ENCODE assay signal across 25 cellular contexts in genomic region chr6:111983197-111983596, GRCh38.
A peak's percentile ranks its signal among the peaks of the same experiment; 100 is the strongest.
DNase-seq lines count a peak whose midpoint lies in the region; TF ChIP-seq lines count a peak whose summit lies in the region.
"Had no signal": no experiment of that assay in that cellular context is flagged by ENCODE, and none has a peak within 500 bp of the region (broad histone marks: within the 10 kb centered on the region; RNA-seq: fewer than 3 reads in every experiment).

No MANE protein-coding gene starts in this region.

- peaks cover 5% of the 10 kb centered on the region for H3K36me3 Mint-ChIP-seq in activated naive CD4-positive, alpha-beta T cell treated with anti-CD3 and anti-CD28 coated beads, Interleukin-2, amount 50 U/mL, for 24 hours

- peak overlapping the region; percentile 43 for H3K4me3 Mint-ChIP-seq in activated naive CD4-positive, alpha-beta T cell treated with anti-CD3 and anti-CD28 coated beads, Interleukin-2, amount 50 U/mL, for 24 hours
- H3K4me3 Mint-ChIP-seq: T-helper 1 cell treated with Interleukin-12 subunit alpha and Interleukin-12 subunit beta and Interleukin-4 antibody, amounts not matched to agents 30 μg/mL and 1 μg/mL, for 36 hours had no signal

- TF ChIP-seq CTCF in NB4 (IDR thresholded peaks at IDR 0.05; ENCODE audit: low read depth, low read length): no peak
- no peak for TF ChIP-seq CTCF in thyroid gland (IDR thresholded peaks at IDR 0.05)
- no peak for TF ChIP-seq CTCF in GM13977 (IDR thresholded peaks at IDR 0.05; ENCODE audit: extremely low read depth, insufficient read depth, missing control alignments)

- TF ChIP-seq POLR2A in NB4 (IDR thresholded peaks at IDR 0.05; ENCODE audit: extremely low read depth, insufficient read length): no peak
- no peak for TF ChIP-seq POLR2A in thyroid gland (IDR thresholded peaks at IDR 0.05)

- H3K27me3 Mint-ChIP-seq in activated naive CD4-positive, alpha-beta T cell treated with anti-CD3 and anti-CD28 coated beads, Interleukin-2, amount 50 U/mL, for 24 hours: no peaks in the 10 kb centered on the region

- WGBS in esophagus, 2 donors: 92 to 95% methylated on average over 3 of the region's 3 CpGs
- WGBS in thyroid gland, 2 donors: 85 to 91% methylated on average over 3 of the region's 3 CpGs

- H3K27ac Mint-ChIP-seq in activated naive CD4-positive, alpha-beta T cell treated with anti-CD3 and anti-CD28 coated beads, Interleukin-2, amount 50 U/mL, for 24 hours: peak overlapping the region; percentile 99
- H3K27ac Mint-ChIP-seq: T-helper 1 cell treated with Interleukin-12 subunit alpha and Interleukin-12 subunit beta and Interleukin-4 antibody, amounts not matched to agents 30 μg/mL and 1 μg/mL, for 36 hours had no signal

- peaks cover 95% of the 10 kb centered on the region for H3K4me1 Mint-ChIP-seq in activated naive CD4-positive, alpha-beta T cell treated with anti-CD3 and anti-CD28 coated beads, Interleukin-2, amount 50 U/mL, for 24 hours

- H3K4me3 ChIP-seq in NB4 (ENCODE audit: low read depth, low read length): no peak overlapping the region
- no peak overlapping the region for H3K4me3 ChIP-seq in esophagus (ENCODE audit: low read depth in 1 of 2, low read length in 2 of 2)
- no peak overlapping the region for H3K4me3 ChIP-seq in thyroid gland (replicated peaks in 1 of 3)
- H3K4me3 ChIP-seq: body of pancreas, psoas muscle, sigmoid colon, tibial artery had no signal

- peak overlapping the region; percentile 42 to 78 for H3K27ac ChIP-seq in esophagus (ENCODE audit: low read depth in 2 of 2, low read length in 1 of 2)
- peak overlapping the region in 2 of 3 donors; percentile 14 to 93 for H3K27ac ChIP-seq in thyroid gland
- H3K27ac ChIP-seq: body of pancreas, psoas muscle, sigmoid colon, tibial artery had no signal

- H3K9me3 Mint-ChIP-seq in activated naive CD4-positive, alpha-beta T cell treated with anti-CD3 and anti-CD28 coated beads, Interleukin-2, amount 50 U/mL, for 24 hours: peaks cover 10% of the 10 kb centered on the region
- H3K9me3 Mint-ChIP-seq: T-helper 1 cell treated with Interleukin-12 subunit alpha and Interleukin-12 subunit beta and Interleukin-4 antibody, amounts not matched to agents 30 μg/mL and 1 μg/mL, for 36 hours had no signal

- intact Hi-C loops in thyroid gland (cut with DNase I): no loop called here

- DNase-seq in activated naive CD4-positive, alpha-beta T cell treated with Interleukin-2 at 50 U/mL for 16 hours: no peak
- peak; percentile 18 for DNase-seq in NB4 (ENCODE audit: low read depth)
- no peak for DNase-seq in thyroid gland
- no peak for DNase-seq in GM13977 (ENCODE audit: low spot score)
- DNase-seq in G401 (ENCODE audit: low spot score): no peak
- DNase-seq: ACHN; activated CD4-positive, alpha-beta T cell treated with anti-CD3 and anti-CD28 coated beads for 4 hours; BE2C; body of pancreas; COR-L47; KG1; MV-4-11; NCI-H1694; NCI-H446 treated with DMSO at 0.1 percent for 48 hours; occipital lobe; OCI-M1; psoas muscle; sigmoid colon; SK-N-SH; stimulated activated CD4-positive, alpha-beta T cell treated with anti-CD3 and anti-CD28 coated beads, Interleukin-15, amount 100 ng/mL, for 24 hours; stimulated activated naive CD4-positive, alpha-beta T cell; tibial artery had no signal

- peaks cover 0 to 13% of the 10 kb centered on the region in 2 donors for H3K4me1 ChIP-seq in esophagus (ENCODE audit: control insufficient read depth in 2 of 2, insufficient read depth in 2 of 2, low read length in 1 of 2)
- peaks cover 41 to 52% of the 10 kb centered on the region in 2 donors for H3K4me1 ChIP-seq in thyroid gland
- H3K4me1 ChIP-seq: BE2C, psoas muscle, sigmoid colon, tibial artery had no signal

- H3K9me3 ChIP-seq in esophagus (ENCODE audit: control insufficient read depth in 2 of 2, insufficient read depth in 1 of 2, low read depth in 1 of 2, low read length in 1 of 2): no peaks in the 10 kb centered on the region
- H3K9me3 ChIP-seq in thyroid gland: no peaks in the 10 kb centered on the region
- H3K9me3 ChIP-seq: BE2C, body of pancreas, psoas muscle, sigmoid colon, SK-N-SH, tibial artery had no signal

- no peaks in the 10 kb centered on the region for H3K27me3 ChIP-seq in esophagus (ENCODE audit: control insufficient read depth in 1 of 2, insufficient read depth in 2 of 2, low read length in 2 of 2)
- H3K27me3 ChIP-seq in thyroid gland: no peaks in the 10 kb centered on the region
- H3K27me3 ChIP-seq: BE2C, body of pancreas, sigmoid colon had no signal

- H3K36me3 ChIP-seq in esophagus (ENCODE audit: control insufficient read depth in 2 of 2, insufficient read depth in 2 of 2, low read length in 1 of 2): no peaks in the 10 kb centered on the region
- no peaks in the 10 kb centered on the region for H3K36me3 ChIP-seq in thyroid gland
- H3K36me3 ChIP-seq: BE2C, sigmoid colon, tibial artery had no signal

- in situ Hi-C loops in GM13977 (cut with MboI; ENCODE audit: low pct_unique_long_range_greater_than_20kb, low sequenced_read_pairs, unreplicated experiment): no loop called here
- in situ Hi-C loops in G401 (cut with HindIII; ENCODE audit: low sequenced_read_pairs): no loop called here
